In genomic region chr14:55028476-55028875, GRCh38 we compare ENCODE assay signal across 9 cellular contexts. TPM values are rescaled to one million over a fixed set of nuclear protein-coding genes. Genes with fewer than 3 reads are reported as not detected.
A peak's percentile ranks its signal among the peaks of the same experiment; 100 is the strongest.
DNase-seq lines count a peak whose midpoint lies in the region; ATAC-seq and TF ChIP-seq lines count a peak whose summit lies in the region.
"Had no signal": no experiment of that assay in that cellular context is flagged by ENCODE, and none has a peak within 500 bp of the region (broad histone marks: within the 10 kb centered on the region; RNA-seq: fewer than 3 reads in every experiment).

No MANE protein-coding gene starts in this region.

- H2AFZ ChIP-seq in smooth muscle cell (ENCODE audit: low read depth) = no peak overlapping the region

- H3K36me3 Mint-ChIP-seq in T-helper 2 cell treated with Interferon-gamma antibody and Interleukin-4, amounts not matched to agents 5 μg/mL and 100 μg/mL, for 36 hours (ENCODE audit: low read depth) = peaks cover 23% of the 10 kb centered on the region

- no peaks in the 10 kb centered on the region for H3F3A ChIP-seq in smooth muscle cell (ENCODE audit: low read depth)

- H3K9ac ChIP-seq in smooth muscle cell (ENCODE audit: low read depth) = peak overlapping the region; percentile 85

- peaks cover 18% of the 10 kb centered on the region for H3K36me3 ChIP-seq in SJCRH30
- peaks cover 0 to 4% (median 0%) of the 10 kb centered on the region in 4 donors for H3K36me3 ChIP-seq in esophagus muscularis mucosa
- H3K36me3 ChIP-seq in smooth muscle cell (ENCODE audit: low read depth) = no peaks in the 10 kb centered on the region

- peak overlapping the region; percentile 97 for H3K27ac Mint-ChIP-seq in T-helper 2 cell treated with Interferon-gamma antibody and Interleukin-4, amounts not matched to agents 5 μg/mL and 100 μg/mL, for 36 hours

- no peak for DNase-seq in T-helper 2 cell treated with Interferon-gamma antibody and Interleukin-4, amounts not matched to agents 5 μg/mL and 100 μg/mL, for 36 hours (ENCODE audit: low spot score)
- DNase-seq in T-helper 2 cell (no peak), SJCRH30 (no peak), esophagus muscularis mucosa (ENCODE audit: extremely low spot score) (no peak), smooth muscle cell (lab: John Stamatoyannopoulos, UW; ENCODE audit: unreplicated experiment) (no peak), NCI-H510A (lab: John Stamatoyannopoulos, UW) (no peak), posterior vena cava (ENCODE audit: low spot score) (no peak)
- DNase-seq: SW 1271 had no signal

- H3K4me3 ChIP-seq in SJCRH30 (peak overlapping the region; percentile 74), esophagus muscularis mucosa (peak overlapping the region; percentile 88 to 93 (median 91)), smooth muscle cell (peak overlapping the region; percentile 91)

- TF ChIP-seq POLR2A in esophagus muscularis mucosa (IDR thresholded peaks at IDR 0.05; ENCODE audit: low read depth) = no peak

- H3K27ac ChIP-seq in SJCRH30 = no peak overlapping the region; the same call in 1 of the 2 replicates
- H3K27ac ChIP-seq in esophagus muscularis mucosa (replicated peaks in 1 of 4) = peak overlapping the region in 1 of 4 donors; percentile 90
- H3K27ac ChIP-seq in smooth muscle cell (ENCODE audit: low read depth) = no peak overlapping the region

- 71% methylated on average over 4 of the region's 4 CpGs for WGBS in esophagus muscularis mucosa
- WGBS in smooth muscle cell (ENCODE audit: low lambda C conversion rate) = 68% methylated on average over 4 of the region's 4 CpGs

- no peak for ATAC-seq in HG03571 (IDR thresholded peaks at IDR 0.05; ENCODE audit: unreplicated experiment)

- H3K9me3 Mint-ChIP-seq in T-helper 2 cell treated with Interferon-gamma antibody and Interleukin-4, amounts not matched to agents 5 μg/mL and 100 μg/mL, for 36 hours = no peaks in the 10 kb centered on the region

- intact Hi-C loops in esophagus muscularis mucosa (cut with DNase I) = no loop called here
- intact Hi-C loops in posterior vena cava (cut with DNase I) = no loop called here

- peaks cover 40% of the 10 kb centered on the region for H3K4me1 Mint-ChIP-seq in T-helper 2 cell treated with Interferon-gamma antibody and Interleukin-4, amounts not matched to agents 5 μg/mL and 100 μg/mL, for 36 hours (ENCODE audit: low read depth)

- H3K4me1 ChIP-seq in SJCRH30 (peaks cover 17% of the 10 kb centered on the region), esophagus muscularis mucosa (peaks cover 28 to 46% (median 45%) of the 10 kb centered on the region in 4 donors), smooth muscle cell (ENCODE audit: low read depth) (peaks cover 32% of the 10 kb centered on the region)

- H3K27me3 ChIP-seq in SJCRH30 (no peaks in the 10 kb centered on the region), esophagus muscularis mucosa (no peaks in the 10 kb centered on the region), smooth muscle cell (ENCODE audit: low read depth) (no peaks in the 10 kb centered on the region)

- no peaks in the 10 kb centered on the region for H3K9me3 ChIP-seq in SJCRH30 (replicated peaks)
- H3K9me3 ChIP-seq in esophagus muscularis mucosa = no peaks in the 10 kb centered on the region
- H3K9me3 ChIP-seq in smooth muscle cell (replicated peaks; ENCODE audit: low read depth) = no peaks in the 10 kb centered on the region

- TF ChIP-seq CTCF in esophagus muscularis mucosa (IDR thresholded peaks at IDR 0.05) (no peak), smooth muscle cell (IDR thresholded peaks at IDR 0.05; ENCODE audit: borderline replicate concordance, insufficient read depth, poor library complexity, severe bottlenecking) (no peak)

- H4K20me1 ChIP-seq in smooth muscle cell (ENCODE audit: low read depth) = peaks cover 53% of the 10 kb centered on the region

- no peak for TF ChIP-seq EP300 in esophagus muscularis mucosa (IDR thresholded peaks at IDR 0.05)

- H3K79me2 ChIP-seq in smooth muscle cell (ENCODE audit: low read depth) = peaks cover 74% of the 10 kb centered on the region

- H3K27me3 Mint-ChIP-seq in T-helper 2 cell treated with Interferon-gamma antibody and Interleukin-4, amounts not matched to agents 5 μg/mL and 100 μg/mL, for 36 hours (ENCODE audit: low read depth) = no peaks in the 10 kb centered on the region

- peak overlapping the region; percentile 88 for H3K4me3 Mint-ChIP-seq in T-helper 2 cell treated with Interferon-gamma antibody and Interleukin-4, amounts not matched to agents 5 μg/mL and 100 μg/mL, for 36 hours

- peak overlapping the region; percentile 99 for H3K4me2 ChIP-seq in smooth muscle cell

RNA-seq across cellular contexts. Expression of gene SOCS4, which starts 1.4 kb away (rescaled TPM):
- 27.7 and 33.0 TPM in 2 replicates for total RNA-seq in SJCRH30 (2014; rRNA removed; shearing (Covaris generic))
- total RNA-seq in esophagus muscularis mucosa = 10 to 100 TPM; 29.7 to 43.2 (median 36.3) TPM
- 19.6 and 22.2 TPM in 2 replicates for total RNA-seq in smooth muscle cell
- polyA plus RNA-seq in smooth muscle cell = 3.8 and 4.8 TPM in 2 replicates
- 10 to 100 TPM; 34.3 to 48.1 TPM for total RNA-seq in posterior vena cava

RNA-seq across cellular contexts. Expression of gene WDHD1, which starts 1.6 kb away (rescaled TPM):
- total RNA-seq in SJCRH30 (2014; rRNA removed; shearing (Covaris generic)) = 42.4 and 45.3 TPM in 2 replicates
- total RNA-seq in esophagus muscularis mucosa (1 to 10 TPM; 1.1 to 4.2 (median 1.4) TPM), smooth muscle cell (9.4 and 14.6 TPM in 2 replicates), posterior vena cava (1 to 10 TPM; 3.0 to 4.5 TPM)
- 5.3 and 5.7 TPM in 2 replicates for polyA plus RNA-seq in smooth muscle cell

RNA-seq across cellular contexts. Expression of gene MAPK1IP1L, which starts 23.0 kb away (rescaled TPM):
- 66.5 and 76.2 TPM in 2 replicates for total RNA-seq in SJCRH30 (2014; rRNA removed; shearing (Covaris generic))
- total RNA-seq in esophagus muscularis mucosa (10 to 100 TPM; 36.5 to 95.4 (median 61.0) TPM), smooth muscle cell (109 and 176 TPM in 2 replicates), posterior vena cava (10 to 100 TPM; 90.2 to 97.5 TPM)
- polyA plus RNA-seq in smooth muscle cell = 89.0 and 89.7 TPM in 2 replicates
